ENCODE assay signal across 14 cellular contexts in the genomic region with DNA sequence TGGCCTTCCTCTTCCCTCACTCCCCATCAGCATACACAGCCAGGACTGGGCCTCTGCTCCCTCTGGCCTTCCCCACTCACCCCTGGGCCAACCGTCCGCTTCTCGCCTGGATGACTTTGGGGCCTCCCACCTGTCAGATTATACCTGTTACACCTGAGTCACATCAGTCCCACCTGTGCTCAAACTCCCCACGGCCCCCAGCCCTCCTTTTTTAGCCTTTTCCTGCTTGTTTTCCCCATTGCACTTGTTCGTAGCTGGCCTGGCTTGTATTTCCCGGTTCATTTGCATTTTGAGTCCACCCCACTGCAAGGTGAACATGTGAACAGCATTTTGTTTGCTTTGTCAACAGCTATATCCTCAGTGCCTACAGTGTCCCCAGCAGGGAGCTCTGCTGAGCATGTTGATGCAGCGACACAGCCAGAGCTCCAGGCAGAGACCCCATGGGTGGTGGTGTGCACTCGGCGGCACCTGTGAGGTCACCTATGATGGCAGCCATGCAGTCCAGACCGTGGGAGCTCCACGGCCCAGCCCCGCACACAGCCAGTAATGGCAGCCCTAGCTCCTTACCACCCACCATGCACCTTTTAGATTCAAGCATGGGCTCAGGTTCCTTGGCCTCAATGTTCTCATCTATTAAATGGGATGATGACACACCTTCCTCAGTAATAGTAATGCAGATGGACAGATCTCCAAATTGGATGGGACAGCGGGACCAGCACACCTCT.
DNase-seq lines count a peak whose midpoint lies in the region; ATAC-seq and TF ChIP-seq lines count a peak whose summit lies in the region.
"Had no signal": no experiment of that assay in that cellular context is flagged by ENCODE, and none has a peak within 500 bp of the region (broad histone marks: within the 10 kb centered on the region; RNA-seq: fewer than 3 reads in every experiment).

No MANE protein-coding gene starts in this region.

- DNase-seq in DMS153 (lab: John Stamatoyannopoulos, UW) (peak; percentile 51), DMS153 treated with DMSO at 0.1 percent for 48 hours (lab: John Stamatoyannopoulos, UW; ENCODE audit: unreplicated experiment) (no peak), NCI-H2081 (lab: John Stamatoyannopoulos, UW) (peak; percentile 77 to 90), colonic mucosa (peak; percentile 32), prostate gland (ENCODE audit: low spot score) (peak; percentile 44), NCI-H2196 treated with DMSO at 0.1 percent for 48 hours (lab: John Stamatoyannopoulos, UW; ENCODE audit: unreplicated experiment) (no peak)
- no peak for DNase-seq in CD4-positive, alpha-beta memory T cell
- DNase-seq: activated naive CD4-positive, alpha-beta T cell treated with Interleukin-2 at 50 U/mL for 16 hours; CD8-positive, alpha-beta memory T cell; HCEC 1CT; MM.1S; NCI-H82; stimulated activated naive CD8-positive, alpha-beta T cell treated with anti-CD3 and anti-CD28 coated beads, Interleukin-15, amount 100 ng/mL, for 72 hours had no signal

- WGBS in prostate gland = 78% methylated on average over 13 of the region's 13 CpGs

- H3K27ac ChIP-seq in colonic mucosa (no peak overlapping the region), prostate gland (no peak overlapping the region)
- H3K27ac ChIP-seq in CD4-positive, alpha-beta memory T cell (ENCODE audit: low read depth, low read length) = no peak overlapping the region

- H3K9ac ChIP-seq in colonic mucosa (ENCODE audit: low read depth in 2 of 2, low read length in 2 of 2) = no peak overlapping the region

- POLR2A ChIA-PET in CD4-positive, alpha-beta memory T cell (lab: Charles Lee; ENCODE audit: partially characterized antibody) = no interaction called here

- TF ChIP-seq CTCF in colonic mucosa (IDR thresholded peaks at IDR 0.05) (no peak), prostate gland (IDR thresholded peaks at IDR 0.05) (peak in 2 of 4 experiments; percentile 11 to 28)

- ATAC-seq in GM19035 (IDR thresholded peaks at IDR 0.05; ENCODE audit: unreplicated experiment) = no peak
- ATAC-seq: stimulated activated naive CD8-positive, alpha-beta T cell treated with anti-CD3 and anti-CD28 coated beads, Interleukin-15, amount 100 ng/mL, for 72 hours had no signal

- H3K4me1 ChIP-seq in colonic mucosa (no peaks in the 10 kb centered on the region), prostate gland (replicated peaks) (no peaks in the 10 kb centered on the region)
- H3K4me1 ChIP-seq in CD4-positive, alpha-beta memory T cell (ENCODE audit: insufficient read depth, low read length) = no peaks in the 10 kb centered on the region

- intact Hi-C loops in colonic mucosa (cut with DNase I) (no loop called here), prostate gland (cut with DNase I) (no loop called here)
- intact Hi-C loops in CD4-positive, alpha-beta memory T cell (cut with micrococcal nuclease) = no loop called here

- no peak overlapping the region for H3K4me3 ChIP-seq in colonic mucosa
- no peak overlapping the region for H3K4me3 ChIP-seq in prostate gland
- no peak overlapping the region for H3K4me3 ChIP-seq in CD4-positive, alpha-beta memory T cell (ENCODE audit: low read length in 2 of 2)

- no peak for TF ChIP-seq POLR2A in prostate gland (IDR thresholded peaks at IDR 0.05)

- H3K9me3 ChIP-seq in colonic mucosa (no peaks in the 10 kb centered on the region), prostate gland (no peaks in the 10 kb centered on the region)
- no peaks in the 10 kb centered on the region for H3K9me3 ChIP-seq in CD4-positive, alpha-beta memory T cell (ENCODE audit: control insufficient read depth in 1 of 2, low read length in 2 of 2)

- no peaks in the 10 kb centered on the region for H3K9me3 Mint-ChIP-seq in CD4-positive, alpha-beta memory T cell
- H3K9me3 Mint-ChIP-seq: CD8-positive, alpha-beta memory T cell; stimulated activated naive CD8-positive, alpha-beta T cell treated with anti-CD3 and anti-CD28 coated beads, Interleukin-15, amount 100 ng/mL, for 72 hours had no signal

- H3K4me1 Mint-ChIP-seq in CD4-positive, alpha-beta memory T cell = no peaks in the 10 kb centered on the region
- H3K4me1 Mint-ChIP-seq: CD8-positive, alpha-beta memory T cell; stimulated activated naive CD8-positive, alpha-beta T cell treated with anti-CD3 and anti-CD28 coated beads, Interleukin-15, amount 100 ng/mL, for 72 hours had no signal

- H3K36me3 ChIP-seq in colonic mucosa (no peaks in the 10 kb centered on the region), prostate gland (no peaks in the 10 kb centered on the region)
- H3K36me3 ChIP-seq in CD4-positive, alpha-beta memory T cell (ENCODE audit: insufficient read depth, low read length) = no peaks in the 10 kb centered on the region

- H3K27me3 ChIP-seq in colonic mucosa = no peaks in the 10 kb centered on the region
- no peaks in the 10 kb centered on the region for H3K27me3 ChIP-seq in prostate gland (replicated peaks; ENCODE audit: insufficient read depth)
- no peaks in the 10 kb centered on the region for H3K27me3 ChIP-seq in CD4-positive, alpha-beta memory T cell (ENCODE audit: insufficient read depth, low read length)

- CTCF ChIA-PET in CD4-positive, alpha-beta memory T cell (lab: Charles Lee; ENCODE audit: partially characterized antibody) = no interaction called here

- H3K27me3 Mint-ChIP-seq in CD4-positive, alpha-beta memory T cell = peaks cover 2 to 4% of the 10 kb centered on the region in 2 donors

- H3K4me3 Mint-ChIP-seq in CD4-positive, alpha-beta memory T cell = no peak overlapping the region
- H3K4me3 Mint-ChIP-seq: CD8-positive, alpha-beta memory T cell; stimulated activated naive CD8-positive, alpha-beta T cell treated with anti-CD3 and anti-CD28 coated beads, Interleukin-15, amount 100 ng/mL, for 72 hours had no signal

- no peak overlapping the region for H3K27ac Mint-ChIP-seq in CD4-positive, alpha-beta memory T cell
- H3K27ac Mint-ChIP-seq: CD8-positive, alpha-beta memory T cell had no signal

- H3K36me3 Mint-ChIP-seq in CD4-positive, alpha-beta memory T cell = no peaks in the 10 kb centered on the region
- H3K36me3 Mint-ChIP-seq: CD8-positive, alpha-beta memory T cell had no signal

Comparison
In these comparisons a context has a peak if more than half of its experiments do, and no peak if none do; other contexts are left out.
1. DNase-seq: peak in DMS153 (single experiment), NCI-H2081 (2 of 2), colonic mucosa (single experiment) and prostate gland (single experiment); none in DMS153 treated with DMSO at 0.1 percent for 48 hours (single experiment), NCI-H2196 treated with DMSO at 0.1 percent for 48 hours (single experiment) and CD4-positive, alpha-beta memory T cell (0 of 5).